ENCODE assay signal across 13 cellular contexts in the genomic region with DNA sequence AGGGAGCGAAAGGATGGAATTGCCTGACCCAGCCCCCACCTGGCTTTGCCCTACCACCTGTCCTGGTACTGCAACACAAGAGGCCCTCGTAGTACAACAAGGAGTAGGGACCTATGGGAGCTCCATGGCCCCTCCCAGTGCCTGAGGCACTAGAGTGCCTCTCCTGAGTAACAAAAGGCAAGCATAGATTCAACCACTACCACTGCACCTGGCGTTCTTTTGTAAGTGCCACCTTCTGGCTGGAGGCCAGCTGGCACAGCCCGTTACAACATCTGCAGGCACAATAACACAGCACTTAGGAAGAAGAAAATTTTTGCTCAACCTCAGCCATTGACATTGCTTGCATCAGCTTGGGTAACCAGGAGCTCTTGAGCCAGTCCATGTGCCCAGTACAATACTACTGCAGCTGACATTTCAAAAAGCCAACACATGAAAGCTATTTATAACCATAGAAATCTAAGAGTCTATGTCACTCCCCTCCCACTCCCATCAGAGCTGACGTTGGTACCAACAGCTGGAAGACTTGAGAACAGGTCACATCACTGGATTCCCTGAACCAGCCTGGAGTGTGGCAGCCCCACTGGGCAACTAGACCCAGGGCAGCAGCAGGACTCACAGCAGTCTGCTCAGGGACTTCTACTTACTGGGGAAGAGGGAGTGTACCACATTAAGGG. TPM values are rescaled to one million over a fixed set of nuclear protein-coding genes. Genes with fewer than 3 reads are reported as not detected.
DNase-seq lines count a peak whose midpoint lies in the region; ATAC-seq and TF ChIP-seq lines count a peak whose summit lies in the region.
"Had no signal": no experiment of that assay in that cellular context is flagged by ENCODE, and none has a peak within 500 bp of the region (broad histone marks: within the 10 kb centered on the region; RNA-seq: fewer than 3 reads in every experiment).

No MANE protein-coding gene starts in this region.

- no peak for TF ChIP-seq POLR2A in prostate gland (IDR thresholded peaks at IDR 0.05)

- H3K36me3 ChIP-seq in prostate gland: no peaks in the 10 kb centered on the region
- H3K36me3 ChIP-seq: heart right ventricle had no signal

- H3K4me3 ChIP-seq in GM12865 (ENCODE audit: low read depth, low read length) (no peak overlapping the region), prostate gland (no peak overlapping the region)
- H3K4me3 ChIP-seq: dorsolateral prefrontal cortex, heart right ventricle had no signal

- H3K4me1 ChIP-seq in prostate gland (replicated peaks): no peaks in the 10 kb centered on the region
- H3K4me1 ChIP-seq: heart right ventricle had no signal

- no peak overlapping the region for H3K27ac ChIP-seq in prostate gland
- H3K27ac ChIP-seq: C4-2B, dorsolateral prefrontal cortex, heart right ventricle had no signal

- H3K9me3 ChIP-seq in prostate gland: no peaks in the 10 kb centered on the region

- WGBS in prostate gland: 44% methylated on average over 5 of the region's 5 CpGs

- no peaks in the 10 kb centered on the region for H3K27me3 ChIP-seq in prostate gland (replicated peaks; ENCODE audit: insufficient read depth)
- H3K27me3 ChIP-seq: dorsolateral prefrontal cortex, heart right ventricle had no signal

- DNase-seq in GM12865 (ENCODE audit: low read depth) (peak; percentile 34), NCI-H1105 treated with DMSO at 0.1 percent for 48 hours (lab: John Stamatoyannopoulos, UW) (peak; percentile 94), NCI-H748 treated with DMSO at 0.1 percent for 48 hours (lab: John Stamatoyannopoulos, UW) (peak; percentile 97), left colon (peak; percentile 36 to 43), prostate gland (ENCODE audit: low spot score) (no peak), activated T-cell treated with anti-CD3 and anti-CD28 coated beads for 4 hours (no peak), NK-92 (lab: John Stamatoyannopoulos, UW; ENCODE audit: unreplicated experiment) (no peak), amygdala (lab: John Stamatoyannopoulos, UW) (no peak)
- DNase-seq: dorsolateral prefrontal cortex, heart right ventricle, Karpas-422 had no signal

- ATAC-seq in left colon: peak; percentile 86
- ATAC-seq: sciatic nerve had no signal

- no peak for TF ChIP-seq CTCF in GM12865 (IDR thresholded peaks at IDR 0.05; ENCODE audit: insufficient read depth, low read depth, low read length, missing control alignments)
- no peak for TF ChIP-seq CTCF in prostate gland (IDR thresholded peaks at IDR 0.05)

- intact Hi-C loops in left colon (cut with DNase I, micrococcal nuclease) (no loop called here), prostate gland (cut with DNase I) (no loop called here)

RNA-seq across cellular contexts. Expression of a gene that starts 17.7 kb away (rescaled TPM):
- total RNA-seq in left colon: 10 to 100 TPM; 18.7 to 22.8 TPM
- total RNA-seq in prostate gland: 10 to 100 TPM; 41.6 to 74.5 TPM

Comparison
In these comparisons a context has a peak if more than half of its experiments do, and no peak if none do; other contexts are left out.
1. DNase-seq: peak in GM12865 (single experiment), NCI-H1105 treated with DMSO at 0.1 percent for 48 hours (single experiment), NCI-H748 treated with DMSO at 0.1 percent for 48 hours (single experiment) and left colon (2 of 2); none in prostate gland (single experiment), activated T-cell treated with anti-CD3 and anti-CD28 coated beads for 4 hours (single experiment), NK-92 (single experiment) and amygdala (0 of 56).